In the genomic region with DNA sequence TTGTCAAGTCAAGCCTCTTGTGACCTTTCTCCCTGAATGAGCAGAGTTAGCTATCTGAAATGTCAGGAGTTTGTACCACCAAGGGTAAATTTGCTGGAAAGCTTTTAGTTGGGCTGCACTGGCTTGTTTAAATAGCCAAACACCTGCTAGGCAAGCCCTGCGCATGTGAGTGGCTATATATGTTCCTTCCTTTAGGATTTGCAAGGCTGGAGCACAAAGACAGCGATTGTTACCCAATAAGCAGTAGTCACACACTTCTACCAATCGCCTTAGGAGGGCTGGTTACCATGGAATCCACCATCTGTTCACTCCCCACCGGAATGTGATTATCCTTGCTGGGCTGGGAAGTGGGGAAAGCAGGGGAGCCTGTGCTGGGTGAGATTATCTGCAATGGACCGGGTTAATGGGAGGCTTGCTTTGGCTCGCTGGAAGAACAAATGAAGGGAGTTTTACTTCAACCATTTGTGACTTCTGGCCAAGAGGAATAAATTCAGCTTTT, we compare ENCODE assay signal across 8 cellular contexts.
DNase-seq lines count a peak whose midpoint lies in the region; ATAC-seq, FAIRE-seq and TF ChIP-seq lines count a peak whose summit lies in the region.

No MANE protein-coding gene starts in this region.

- H3K27ac ChIP-seq in GM23248 (peak overlapping the region; percentile 25; the same call in 1 of the 2 replicates), H1 (ENCODE audit: low read depth, low read length) (peak overlapping the region; percentile 11; the same call in 1 of the 2 replicates), lung (ENCODE audit: low read depth in 1 of 2, low read length in 1 of 2) (peak overlapping the region; percentile 43 to 49)
- no peak overlapping the region for H3K27ac ChIP-seq in CD4-positive, alpha-beta T cell (ENCODE audit: low read depth, low read length)

- TF ChIP-seq POLR2A in H1 (IDR thresholded peaks at IDR 0.05; ENCODE audit: control extremely low read depth in 1 of 2, low read depth in 2 of 2, low read length in 2 of 2) = peak in 1 of 2 experiments; percentile 50; a peak in 1 of 3 replicates

- DNase-seq in GM23248 = peak; percentile 72
- DNase-seq in NCI-H510A (lab: John Stamatoyannopoulos, UW) = peak; percentile 41
- DNase-seq in H1 (ENCODE audit: low read depth in 1 of 2, low spot score in 2 of 2) = peak; percentile 69 to 76
- no peak for DNase-seq in lung (ENCODE audit: low spot score)
- no peak for DNase-seq in CD4-positive, alpha-beta T cell
- no peak for DNase-seq in stimulated activated CD4-positive, alpha-beta T cell treated with anti-CD3 and anti-CD28 coated beads, Interleukin-4, amount 100 ng/mL, for 24 hours
- no peak for DNase-seq in stimulated activated effector memory CD8-positive, alpha-beta T cell treated with anti-CD3 and anti-CD28 coated beads, Interleukin-12 subunit alpha, Interleukin-12 subunit beta, amount 100 ng/mL, for 72 hours (ENCODE audit: low spot score in 2 of 2)
- no peak for DNase-seq in SW 1271 (lab: John Stamatoyannopoulos, UW)

- H3K9ac ChIP-seq in GM23248 = no peak overlapping the region
- H3K9ac ChIP-seq in H1 (replicated peaks in 1 of 4; ENCODE audit: extremely low read depth in 1 of 4, low read depth in 3 of 4, low read length in 3 of 4) = no peak overlapping the region; a peak in 1 of 7 replicates

- H3K27ac Mint-ChIP-seq in CD4-positive, alpha-beta T cell = no peak overlapping the region
- H3K27ac Mint-ChIP-seq in stimulated activated effector memory CD8-positive, alpha-beta T cell treated with anti-CD3 and anti-CD28 coated beads, Interleukin-12 subunit alpha, Interleukin-12 subunit beta, amount 100 ng/mL, for 72 hours = no peak overlapping the region

- no peaks in the 10 kb centered on the region for H3K9me2 ChIP-seq in GM23248 (ENCODE audit: insufficient read depth)

- H2AFZ ChIP-seq in GM23248 = peak overlapping the region; percentile 53
- no peak overlapping the region for H2AFZ ChIP-seq in H1 (ENCODE audit: low read length)

- peak; percentile 99 for FAIRE-seq in H1 (lab: Jason Lieb, UNC)

- no peaks in the 10 kb centered on the region for H3K9me3 Mint-ChIP-seq in CD4-positive, alpha-beta T cell
- no peaks in the 10 kb centered on the region for H3K9me3 Mint-ChIP-seq in stimulated activated effector memory CD8-positive, alpha-beta T cell treated with anti-CD3 and anti-CD28 coated beads, Interleukin-12 subunit alpha, Interleukin-12 subunit beta, amount 100 ng/mL, for 72 hours

- H3K4me3 Mint-ChIP-seq in CD4-positive, alpha-beta T cell = no peak overlapping the region
- H3K4me3 Mint-ChIP-seq in stimulated activated effector memory CD8-positive, alpha-beta T cell treated with anti-CD3 and anti-CD28 coated beads, Interleukin-12 subunit alpha, Interleukin-12 subunit beta, amount 100 ng/mL, for 72 hours = no peak overlapping the region

- H2BK120ac ChIP-seq in H1 (replicated peaks; ENCODE audit: low read depth, low read length) = no peak overlapping the region

- H3K36me3 ChIP-seq in GM23248 (ENCODE audit: low read depth) (no peaks in the 10 kb centered on the region), H1 (ENCODE audit: control insufficient read depth in 2 of 4, insufficient read depth in 4 of 4, low read length in 3 of 4) (no peaks in the 10 kb centered on the region), lung (ENCODE audit: control insufficient read depth in 2 of 2, insufficient read depth in 2 of 2, low read length in 2 of 2) (no peaks in the 10 kb centered on the region)

- H3K56ac ChIP-seq in H1 (replicated peaks; ENCODE audit: insufficient read length, low read depth, low read length) = no peak overlapping the region

- peaks cover 5% of the 10 kb centered on the region for H3K79me1 ChIP-seq in H1 (ENCODE audit: low read depth, low read length)

- H4K91ac ChIP-seq in H1 (replicated peaks; ENCODE audit: insufficient read length, low read length) = no peak overlapping the region

- H3K27me3 ChIP-seq in GM23248 (replicated peaks; ENCODE audit: insufficient read depth) (no peaks in the 10 kb centered on the region), H1 (replicated peaks in 1 of 4; ENCODE audit: control insufficient read depth in 3 of 4, extremely low read depth in 1 of 4, insufficient read depth in 3 of 4, low read length in 3 of 4) (no peaks in the 10 kb centered on the region), lung (ENCODE audit: control insufficient read depth, insufficient read depth) (no peaks in the 10 kb centered on the region)
- no peaks in the 10 kb centered on the region for H3K27me3 ChIP-seq in CD4-positive, alpha-beta T cell (ENCODE audit: control insufficient read depth, insufficient read depth, low read length)

- no peak; a peak in 1 of 4 replicates for TF ChIP-seq RAD21 in H1 (IDR thresholded peaks at IDR 0.05 in 1 of 2, conservative IDR thresholded peaks at IDR 0.05 in 1 of 2; ENCODE audit: low read depth in 2 of 2, low read length in 2 of 2)

- no peak overlapping the region for H2BK5ac ChIP-seq in H1 (ENCODE audit: low read depth, low read length)

- no peaks in the 10 kb centered on the region for H3K79me2 ChIP-seq in GM23248 (ENCODE audit: insufficient read depth)
- peaks cover 9 to 89% of the 10 kb centered on the region in 2 experiments for H3K79me2 ChIP-seq in H1 (ENCODE audit: control insufficient read depth in 1 of 2, insufficient read depth in 2 of 2, low read length in 2 of 2)

- no peak for TF ChIP-seq EP300 in H1 (IDR thresholded peaks at IDR 0.05; ENCODE audit: borderline replicate concordance in 1 of 2, low read depth in 2 of 2, low read length in 2 of 2)

- H3K9me3 ChIP-seq in GM23248 (ENCODE audit: low read depth) (no peaks in the 10 kb centered on the region), H1 (ENCODE audit: insufficient read depth in 2 of 2, low read depth in 1 of 2, low read length in 1 of 2) (no peaks in the 10 kb centered on the region), lung (ENCODE audit: control insufficient read depth in 2 of 2, insufficient read depth in 1 of 2, low read length in 1 of 2) (no peaks in the 10 kb centered on the region)
- H3K9me3 ChIP-seq in CD4-positive, alpha-beta T cell (ENCODE audit: control insufficient read depth, low read length) = no peaks in the 10 kb centered on the region

- H3K4me2 ChIP-seq in GM23248 (ENCODE audit: unreplicated experiment) = peak overlapping the region; percentile 27
- H3K4me2 ChIP-seq in H1 (ENCODE audit: insufficient read depth in 1 of 2, low read depth in 2 of 2, low read length in 2 of 2) = peak overlapping the region; percentile 49 to 63

- ATAC-seq in lung (ENCODE audit: insufficient read depth, low FRiP score) = peak; percentile 25
- ATAC-seq in CD4-positive, alpha-beta T cell (ENCODE audit: poor library complexity) = no peak
- no peak for ATAC-seq in stimulated activated effector memory CD8-positive, alpha-beta T cell treated with anti-CD3 and anti-CD28 coated beads, Interleukin-12 subunit alpha, Interleukin-12 subunit beta, amount 100 ng/mL, for 72 hours

- POLR2A ChIA-PET in H1 (lab: Charles Lee; ENCODE audit: partially characterized antibody) = interaction anchor here (1.2 to 1.5 kb wide), 6 partner anchors 8 to 112 kb away, joined by 3 to 6 read pairs (median 4); no protein-coding TSS in a partner anchor
- POLR2A ChIA-PET in CD4-positive, alpha-beta T cell (lab: Charles Lee) = no interaction called here

- H3K23me2 ChIP-seq in H1 (ENCODE audit: low read depth, low read length) = no peaks in the 10 kb centered on the region

- H3K36me3 Mint-ChIP-seq in CD4-positive, alpha-beta T cell (ENCODE audit: low read depth) = no peaks in the 10 kb centered on the region
- H3K36me3 Mint-ChIP-seq in stimulated activated effector memory CD8-positive, alpha-beta T cell treated with anti-CD3 and anti-CD28 coated beads, Interleukin-12 subunit alpha, Interleukin-12 subunit beta, amount 100 ng/mL, for 72 hours = no peaks in the 10 kb centered on the region

- no peak overlapping the region for H3K14ac ChIP-seq in H1 (ENCODE audit: insufficient read length)

- intact Hi-C loops in CD4-positive, alpha-beta T cell (cut with DNase I, micrococcal nuclease) = no loop called here

- H3K4me1 Mint-ChIP-seq in CD4-positive, alpha-beta T cell (ENCODE audit: low read depth) = no peaks in the 10 kb centered on the region
- peaks cover 6% of the 10 kb centered on the region for H3K4me1 Mint-ChIP-seq in stimulated activated effector memory CD8-positive, alpha-beta T cell treated with anti-CD3 and anti-CD28 coated beads, Interleukin-12 subunit alpha, Interleukin-12 subunit beta, amount 100 ng/mL, for 72 hours

- peaks cover 9% of the 10 kb centered on the region for H3K4me1 ChIP-seq in GM23248 (ENCODE audit: insufficient read depth)
- peaks cover 3 to 23% (median 20%) of the 10 kb centered on the region in 4 experiments; a peak in 6 of 7 replicates for H3K4me1 ChIP-seq in H1 (replicated peaks in 1 of 4; ENCODE audit: control insufficient read depth in 3 of 4, insufficient read depth in 4 of 4, low read length in 3 of 4)
- peaks cover 2 to 39% of the 10 kb centered on the region in 2 donors for H3K4me1 ChIP-seq in lung (ENCODE audit: control insufficient read depth in 2 of 2, insufficient read depth in 2 of 2, low read length in 2 of 2)

- 0 out of 2 replicates have a peak overlapping the region, but pooled peaks have one; percentile 22 for H3K4me3 ChIP-seq in GM23248
- H3K4me3 ChIP-seq in H1 (ENCODE audit: extremely low read depth in 1 of 4, insufficient read depth in 2 of 4, low read depth in 3 of 4, low read length in 4 of 4) = peak overlapping the region; percentile 15 to 52 (median 26); a peak in 5 of 8 replicates
- H3K4me3 ChIP-seq in lung = no peak overlapping the region

- no peaks in the 10 kb centered on the region for H3K27me3 Mint-ChIP-seq in CD4-positive, alpha-beta T cell

- 7 to 8% methylated on average over 6 of the region's 6 CpGs for WGBS in GM23248 (ENCODE audit: low coverage in 1 of 2, low lambda C conversion rate in 2 of 2, missing lambda C conversion rate in 2 of 2), 2 experiments
- 4% methylated on average over 6 of the region's 6 CpGs; no CpG with 5 or more reads in 1 of the 2 experiments for WGBS in H1 (ENCODE audit: extremely low coverage in 1 of 2, insufficient coverage in 1 of 2, insufficient read length in 1 of 2, insufficient replicate concordance in 2 of 2, low coverage in 1 of 2, low lambda C conversion rate in 2 of 2, missing lambda C conversion rate in 1 of 2), 2 experiments
- 47 to 49% methylated on average over 6 of the region's 6 CpGs for WGBS in lung, 2 donors

- no peak overlapping the region for H3K18ac ChIP-seq in H1 (ENCODE audit: extremely low read depth, low read length)

- no peak overlapping the region for H3K23ac ChIP-seq in H1 (ENCODE audit: insufficient read length)

- H2BK12ac ChIP-seq in H1 (ENCODE audit: low read depth, low read length) = no peak overlapping the region

- no peak overlapping the region for H2AK5ac ChIP-seq in H1 (ENCODE audit: low read depth, low read length)

- H3K4ac ChIP-seq in H1 (replicated peaks; ENCODE audit: insufficient read length, low read depth, low read length) = no peak overlapping the region

- no peak overlapping the region for H2BK20ac ChIP-seq in H1 (ENCODE audit: low read length)

- H2BK15ac ChIP-seq in H1 (ENCODE audit: low read length) = no peak overlapping the region

- CTCF ChIA-PET in H1 (lab: Charles Lee; ENCODE audit: partially characterized antibody) = interaction anchor here (0.5 to 1.6 kb wide), 3 partner anchors 46 to 702 kb away, joined by 3 read pairs; no protein-coding TSS in a partner anchor
- CTCF ChIA-PET in CD4-positive, alpha-beta T cell (lab: Charles Lee) = no interaction called here

- in situ Hi-C loops in GM23248 (cut with MboI) = no loop called here

- H4K5ac ChIP-seq in H1 (ENCODE audit: insufficient read length, low read depth, low read length) = no peak overlapping the region

- H4K8ac ChIP-seq in H1 (ENCODE audit: extremely low read depth, insufficient read depth, low read length) = no peak overlapping the region

- no peaks in the 10 kb centered on the region for H3F3A ChIP-seq in GM23248 (ENCODE audit: insufficient read depth)

- H4K20me1 ChIP-seq in GM23248 (ENCODE audit: insufficient read depth) = no peaks in the 10 kb centered on the region
- peaks cover 8 to 12% of the 10 kb centered on the region in 2 experiments for H4K20me1 ChIP-seq in H1 (replicated peaks in 1 of 2; ENCODE audit: control insufficient read depth in 1 of 2, insufficient read depth in 2 of 2, low read length in 2 of 2)

- TF ChIP-seq CTCF in H1 (IDR thresholded peaks at IDR 0.05; ENCODE audit: control extremely low read depth in 1 of 3, insufficient read depth in 1 of 3, low read depth in 1 of 3, low read length in 3 of 3) = no peak
- TF ChIP-seq CTCF in lung (IDR thresholded peaks at IDR 0.05; ENCODE audit: control extremely low read depth, extremely low read depth) = no peak
- no peak for TF ChIP-seq CTCF in CD4-positive, alpha-beta T cell (IDR thresholded peaks at IDR 0.05)

Comparison
In these comparisons a context has a peak if more than half of its experiments do, and no peak if none do; other contexts are left out.
1. DNase-seq: peak in GM23248 (single experiment), NCI-H510A (single experiment) and H1 (2 of 2); none in lung (single experiment), CD4-positive, alpha-beta T cell (0 of 10), stimulated activated CD4-positive, alpha-beta T cell treated with anti-CD3 and anti-CD28 coated beads, Interleukin-4, amount 100 ng/mL, for 24 hours (single experiment), stimulated activated effector memory CD8-positive, alpha-beta T cell treated with anti-CD3 and anti-CD28 coated beads, Interleukin-12 subunit alpha, Interleukin-12 subunit beta, amount 100 ng/mL, for 72 hours (0 of 2) and SW 1271 (0 of 2).